In the genomic region with DNA sequence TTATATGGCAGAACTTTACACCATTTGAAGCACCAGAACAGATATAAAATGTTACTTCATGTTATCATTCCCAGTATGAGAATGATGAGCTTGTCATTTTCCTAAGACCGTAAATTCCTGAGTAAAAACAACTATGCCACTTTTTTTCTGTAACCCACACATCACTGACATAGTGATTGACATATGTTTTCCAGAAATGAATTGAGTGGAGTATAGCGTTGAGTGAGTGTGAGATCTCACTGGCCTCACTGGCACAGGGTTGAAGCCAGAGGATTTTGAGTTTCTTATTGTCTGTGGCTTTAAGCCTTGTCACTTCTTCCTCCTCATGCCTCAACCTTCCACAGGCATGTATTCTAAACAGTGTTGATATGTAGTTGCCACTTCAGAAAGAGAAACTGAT, we compare ENCODE assay signal across 28 cellular contexts.
"Had no signal": no experiment of that assay in that cellular context is flagged by ENCODE, and none has a peak within 500 bp of the region (broad histone marks: within the 10 kb centered on the region; RNA-seq: fewer than 3 reads in every experiment).

No MANE protein-coding gene starts in this region.

- H3K9me3 Mint-ChIP-seq: effector memory CD8-positive, alpha-beta T cell; naive thymus-derived CD4-positive, alpha-beta T cell; nephron had no signal

- H3K4me3 ChIP-seq: esophagus squamous epithelium, heart right ventricle, left lung, prostate gland, right atrium auricular region, smooth muscle cell, suprapubic skin, transverse colon, upper lobe of right lung, uterus had no signal

- H3K27me3 Mint-ChIP-seq: naive thymus-derived CD4-positive, alpha-beta T cell had no signal

- DNase-seq: cortex of kidney; effector memory CD8-positive, alpha-beta T cell; erythroblast; esophagus squamous epithelium; foreskin melanocyte; glutamatergic neuron; heart right ventricle; hippocampal formation; left cardiac atrium; left lung; mesenchymal stem cell; midbrain; naive thymus-derived CD4-positive, alpha-beta T cell; nucleus accumbens; stimulated activated CD4-positive, alpha-beta T cell treated with anti-CD3 and anti-CD28 coated beads, Interleukin-12 subunit alpha, Interleukin-12 subunit beta, amount 100 ng/mL, for 4 hours; stimulated activated CD4-positive, alpha-beta T cell treated with anti-CD3 and anti-CD28 coated beads, Interleukin-1b, Interleukin-23, amount 100 ng/mL, for 48 hours; stimulated activated CD4-positive, alpha-beta T cell treated with anti-CD3 and anti-CD28 coated beads, Interleukin-4, amount 100 ng/mL, for 1 hour; stimulated activated CD8-positive, alpha-beta memory T cell treated with anti-CD3 and anti-CD28 coated beads, Interleukin-4, amount 100 ng/mL, for 48 hours; stimulated activated naive CD4-positive, alpha-beta T cell treated with Interleukin-2 at 50 U/mL for 16 hours; transverse colon; upper lobe of right lung; uterus had no signal

- H3K27me3 ChIP-seq: esophagus squamous epithelium, heart right ventricle, left lung, right atrium auricular region, suprapubic skin, transverse colon, upper lobe of right lung, uterus had no signal

- H3K4me3 Mint-ChIP-seq: effector memory CD8-positive, alpha-beta T cell; naive thymus-derived CD4-positive, alpha-beta T cell; nephron had no signal

- H3K36me3 ChIP-seq: esophagus squamous epithelium, heart right ventricle, left lung, prostate gland, right atrium auricular region, suprapubic skin, transverse colon, upper lobe of right lung, uterus had no signal

- H3K4me2 ChIP-seq: smooth muscle cell had no signal

- H3K27ac Mint-ChIP-seq: naive thymus-derived CD4-positive, alpha-beta T cell; nephron had no signal

- ATAC-seq: effector memory CD8-positive, alpha-beta T cell; heart right ventricle; left cardiac atrium; left lung; naive thymus-derived CD4-positive, alpha-beta T cell; sciatic nerve; upper lobe of right lung had no signal

- H3K27ac ChIP-seq: esophagus squamous epithelium, heart right ventricle, left lung, prostate gland, right atrium auricular region, suprapubic skin, transverse colon, upper lobe of right lung, uterus had no signal

- H3K4me1 ChIP-seq: esophagus squamous epithelium, heart right ventricle, left lung, prostate gland, right atrium auricular region, suprapubic skin, transverse colon, upper lobe of right lung, uterus had no signal
